30 cellular contexts compared by ENCODE assay signal in genomic region chr3:46579756-46580286, GRCh38. TPM values are rescaled to one million over a fixed set of nuclear protein-coding genes. Genes with fewer than 3 reads are reported as not detected.
DNase-seq lines count a peak whose midpoint lies in the region; ATAC-seq and TF ChIP-seq lines count a peak whose summit lies in the region.
"Had no signal": no experiment of that assay in that cellular context is flagged by ENCODE, and none has a peak within 500 bp of the region (broad histone marks: within the 10 kb centered on the region; RNA-seq: fewer than 3 reads in every experiment).

No MANE protein-coding gene starts in this region.

- H3K27me3 ChIP-seq in NT2/D1 (ENCODE audit: insufficient read depth, insufficient read length) (no peaks in the 10 kb centered on the region), vagina (no peaks in the 10 kb centered on the region)
- H3K27me3 ChIP-seq: breast epithelium, Peyer's patch, uterus had no signal

- peaks cover 47% of the 10 kb centered on the region for H3K4me1 Mint-ChIP-seq in nephron progenitor cell
- peaks cover 2% of the 10 kb centered on the region for H3K4me1 Mint-ChIP-seq in activated naive CD8-positive, alpha-beta T cell treated with anti-CD3 and anti-CD28 coated beads, Interleukin-2, amount 50 U/mL, for 24 hours
- H3K4me1 Mint-ChIP-seq: activated T-helper 17 cell treated with anti-CD3 and anti-CD28 coated beads, Interleukin-2, amount 50 U/mL, for 72 hours; B cell had no signal

- TF ChIP-seq CTCF in nephron progenitor cell (IDR thresholded peaks at IDR 0.05) (no peak), vagina (IDR thresholded peaks at IDR 0.05) (no peak)

- peak overlapping the region; percentile 76 for H3K9ac ChIP-seq in ES-I3 (ENCODE audit: low read depth, low read length)
- H3K9ac ChIP-seq in NT2/D1 (ENCODE audit: insufficient read length, low read depth), result peak overlapping the region; percentile 66

- H3K36me3 Mint-ChIP-seq in nephron progenitor cell (ENCODE audit: low read depth), result no peaks in the 10 kb centered on the region
- H3K36me3 Mint-ChIP-seq in activated naive CD8-positive, alpha-beta T cell treated with anti-CD3 and anti-CD28 coated beads, Interleukin-2, amount 50 U/mL, for 24 hours (ENCODE audit: low read depth), result no peaks in the 10 kb centered on the region
- H3K36me3 Mint-ChIP-seq: CD4-positive, alpha-beta memory T cell had no signal

- H3K36me3 ChIP-seq in ES-I3 (ENCODE audit: insufficient read depth, low read length) (peaks cover 36% of the 10 kb centered on the region), NT2/D1 (ENCODE audit: insufficient read depth, insufficient read length, low read length) (peaks cover 32% of the 10 kb centered on the region), vagina (no peaks in the 10 kb centered on the region)
- H3K36me3 ChIP-seq: breast epithelium, Peyer's patch, thoracic aorta, uterus had no signal

- DNase-seq in NT2/D1 (ENCODE audit: low read depth, low spot score), result no peak
- DNase-seq in nephron progenitor cell, result no peak
- DNase-seq in hypothalamus (lab: John Stamatoyannopoulos, UW), result no peak
- no peak for DNase-seq in NCI-H1092 treated with DMSO at 0.1 percent for 48 hours (lab: John Stamatoyannopoulos, UW)
- DNase-seq in vagina (ENCODE audit: extremely low spot score in 2 of 2), result no peak
- no peak for DNase-seq in activated naive CD8-positive, alpha-beta T cell treated with anti-CD3 and anti-CD28 coated beads, Interleukin-2, amount 50 U/mL, for 24 hours
- DNase-seq: activated CD4-positive, alpha-beta T cell treated with anti-CD3 and anti-CD28 coated beads for 1 hour; activated CD8-positive, alpha-beta T cell treated with anti-CD3 and anti-CD28 coated beads for 36 hours; activated naive CD4-positive, alpha-beta T cell treated with anti-CD3 and anti-CD28 coated beads, Interleukin-2, amount 50 U/mL, for 16 hours; CD4-positive, alpha-beta memory T cell; effector CD4-positive, alpha-beta T cell; Karpas-422; NCI-H774; Peyer's patch; right cardiac atrium; SIG-M5; stimulated activated CD8-positive, alpha-beta memory T cell treated with anti-CD3 and anti-CD28 coated beads, Interleukin-4, amount 100 ng/mL, for 48 hours; uterus had no signal

- peaks cover 14% of the 10 kb centered on the region for H3K4me1 ChIP-seq in ES-I3 (ENCODE audit: insufficient read depth, low read length)
- H3K4me1 ChIP-seq in NT2/D1 (ENCODE audit: insufficient read depth, insufficient read length), result no peaks in the 10 kb centered on the region
- peaks cover 8% of the 10 kb centered on the region for H3K4me1 ChIP-seq in vagina
- H3K4me1 ChIP-seq: A549, breast epithelium, Peyer's patch, uterus had no signal

- TF ChIP-seq POLR2A in vagina (IDR thresholded peaks at IDR 0.05), result no peak

- no peaks in the 10 kb centered on the region for H3K9me3 Mint-ChIP-seq in nephron progenitor cell
- H3K9me3 Mint-ChIP-seq in activated naive CD8-positive, alpha-beta T cell treated with anti-CD3 and anti-CD28 coated beads, Interleukin-2, amount 50 U/mL, for 24 hours, result no peaks in the 10 kb centered on the region
- H3K9me3 Mint-ChIP-seq: activated CD8-positive, alpha-beta T cell treated with anti-CD3 and anti-CD28 coated beads for 36 hours; activated T-helper 17 cell treated with anti-CD3 and anti-CD28 coated beads, Interleukin-2, amount 50 U/mL, for 72 hours; CD4-positive, alpha-beta memory T cell; stimulated activated naive CD8-positive, alpha-beta T cell treated with anti-CD3 and anti-CD28 coated beads, Interleukin-15, Interleukin-2, amounts not matched to agents 100 ng/mL and 50 ng/mL, for 24 hours had no signal

- peak overlapping the region; percentile 64 for H3K4me3 Mint-ChIP-seq in nephron progenitor cell
- no peak overlapping the region for H3K4me3 Mint-ChIP-seq in activated naive CD8-positive, alpha-beta T cell treated with anti-CD3 and anti-CD28 coated beads, Interleukin-2, amount 50 U/mL, for 24 hours
- H3K4me3 Mint-ChIP-seq: activated CD8-positive, alpha-beta T cell treated with anti-CD3 and anti-CD28 coated beads for 36 hours; activated T-helper 17 cell treated with anti-CD3 and anti-CD28 coated beads, Interleukin-2, amount 50 U/mL, for 72 hours; B cell; CD4-positive, alpha-beta memory T cell; stimulated activated naive CD8-positive, alpha-beta T cell treated with anti-CD3 and anti-CD28 coated beads, Interleukin-15, Interleukin-2, amounts not matched to agents 100 ng/mL and 50 ng/mL, for 24 hours had no signal

- H3K27ac ChIP-seq in vagina, result no peak overlapping the region
- H3K27ac ChIP-seq: A549, breast epithelium, epithelial cell of prostate, Peyer's patch, thoracic aorta, uterus had no signal

- intact Hi-C loops in vagina (cut with DNase I), result no loop called here

- no peak overlapping the region for H3K27ac Mint-ChIP-seq in nephron progenitor cell
- H3K27ac Mint-ChIP-seq in activated naive CD8-positive, alpha-beta T cell treated with anti-CD3 and anti-CD28 coated beads, Interleukin-2, amount 50 U/mL, for 24 hours, result no peak overlapping the region
- H3K27ac Mint-ChIP-seq: activated CD8-positive, alpha-beta T cell treated with anti-CD3 and anti-CD28 coated beads for 36 hours; activated T-helper 17 cell treated with anti-CD3 and anti-CD28 coated beads, Interleukin-2, amount 50 U/mL, for 72 hours; B cell; stimulated activated naive CD8-positive, alpha-beta T cell treated with anti-CD3 and anti-CD28 coated beads, Interleukin-15, Interleukin-2, amounts not matched to agents 100 ng/mL and 50 ng/mL, for 24 hours had no signal

- H3K4me3 ChIP-seq in NT2/D1 (ENCODE audit: insufficient read length, low read depth) (peak overlapping the region; percentile 33), iPS-11a (ENCODE audit: low read depth, low read length) (peak overlapping the region; percentile 90), vagina (no peak overlapping the region)
- H3K4me3 ChIP-seq: A549, breast epithelium, Peyer's patch, thoracic aorta, uterus had no signal

- H3K27me3 Mint-ChIP-seq in nephron progenitor cell (ENCODE audit: low read depth, poor library complexity), result peaks cover 69% of the 10 kb centered on the region
- H3K27me3 Mint-ChIP-seq in activated naive CD8-positive, alpha-beta T cell treated with anti-CD3 and anti-CD28 coated beads, Interleukin-2, amount 50 U/mL, for 24 hours, result peaks cover 7% of the 10 kb centered on the region
- H3K27me3 Mint-ChIP-seq: activated T-helper 17 cell treated with anti-CD3 and anti-CD28 coated beads, Interleukin-2, amount 50 U/mL, for 72 hours had no signal

- H3K9me3 ChIP-seq in ES-I3 (ENCODE audit: control insufficient read depth, insufficient read depth, low read length) (no peaks in the 10 kb centered on the region), NT2/D1 (ENCODE audit: insufficient read depth, low read length) (0 out of 2 replicates have a peak, but pooled peaks cover 1% of the 10 kb centered on the region), vagina (no peaks in the 10 kb centered on the region)
- H3K9me3 ChIP-seq: A549, breast epithelium, Peyer's patch, thoracic aorta, uterus had no signal

- no peak for ATAC-seq in activated naive CD8-positive, alpha-beta T cell treated with anti-CD3 and anti-CD28 coated beads, Interleukin-2, amount 50 U/mL, for 24 hours
- ATAC-seq: A549; activated CD8-positive, alpha-beta T cell treated with anti-CD3 and anti-CD28 coated beads for 36 hours; activated T-helper 17 cell treated with anti-CD3 and anti-CD28 coated beads, Interleukin-2, amount 50 U/mL, for 72 hours had no signal

RNA-seq across cellular contexts. Expression of gene LRRC2, which starts 13.7 kb away (rescaled TPM):
- total RNA-seq in vagina, result 2.0 TPM
- total RNA-seq: activated CD8-positive, alpha-beta T cell treated with anti-CD3 and anti-CD28 coated beads for 36 hours; activated T-helper 17 cell treated with anti-CD3 and anti-CD28 coated beads, Interleukin-2, amount 50 U/mL, for 72 hours; B cell; T-helper 2 cell treated with Interferon-gamma antibody and Interleukin-4, amounts not matched to agents 100 ng/mL and 5 ng/mL, for 36 hours had no signal

RNA-seq across cellular contexts. Expression of gene FAM240A, which starts 32.5 kb away (rescaled TPM):
- total RNA-seq in vagina, result not detected
- total RNA-seq: activated CD8-positive, alpha-beta T cell treated with anti-CD3 and anti-CD28 coated beads for 36 hours; activated T-helper 17 cell treated with anti-CD3 and anti-CD28 coated beads, Interleukin-2, amount 50 U/mL, for 72 hours; B cell; breast epithelium; CD4-positive, alpha-beta memory T cell; Daoy; H4; Peyer's patch; right cardiac atrium; T-helper 2 cell treated with Interferon-gamma antibody and Interleukin-4, amounts not matched to agents 100 ng/mL and 5 ng/mL, for 36 hours; thoracic aorta; uterus had no signal

Comparison
In these comparisons a context has a peak if more than half of its experiments do, and no peak if none do; other contexts are left out.
1. H3K4me3 ChIP-seq: peak in NT2/D1 (single experiment) and iPS-11a (single experiment); none in vagina (0 of 2).